Comparison of ENCODE assay signal across 1 cellular context in genomic region chr1:162020145-162020544, GRCh38.
A peak's percentile ranks its signal among the peaks of the same experiment; 100 is the strongest.
TF ChIP-seq lines count a peak whose summit lies in the region.

No MANE protein-coding gene starts in this region.

TF ChIP-seq in HepG2, 621 proteins besides CTCF, POLR2A, EP300 and RAD21:
- TF ChIP-seq, protein P1, sequence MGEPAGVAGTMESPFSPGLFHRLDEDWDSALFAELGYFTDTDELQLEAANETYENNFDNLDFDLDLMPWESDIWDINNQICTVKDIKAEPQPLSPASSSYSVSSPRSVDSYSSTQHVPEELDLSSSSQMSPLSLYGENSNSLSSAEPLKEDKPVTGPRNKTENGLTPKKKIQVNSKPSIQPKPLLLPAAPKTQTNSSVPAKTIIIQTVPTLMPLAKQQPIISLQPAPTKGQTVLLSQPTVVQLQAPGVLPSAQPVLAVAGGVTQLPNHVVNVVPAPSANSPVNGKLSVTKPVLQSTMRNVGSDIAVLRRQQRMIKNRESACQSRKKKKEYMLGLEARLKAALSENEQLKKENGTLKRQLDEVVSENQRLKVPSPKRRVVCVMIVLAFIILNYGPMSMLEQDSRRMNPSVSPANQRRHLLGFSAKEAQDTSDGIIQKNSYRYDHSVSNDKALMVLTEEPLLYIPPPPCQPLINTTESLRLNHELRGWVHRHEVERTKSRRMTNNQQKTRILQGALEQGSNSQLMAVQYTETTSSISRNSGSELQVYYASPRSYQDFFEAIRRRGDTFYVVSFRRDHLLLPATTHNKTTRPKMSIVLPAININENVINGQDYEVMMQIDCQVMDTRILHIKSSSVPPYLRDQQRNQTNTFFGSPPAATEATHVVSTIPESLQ (CRISPR knock-in tag; conservative IDR thresholded peaks at IDR 0.05), result no peak
- TF ChIP-seq RBAK (CRISPR knock-in tag; IDR thresholded peaks at IDR 0.05), result no peak
- no peak for TF ChIP-seq ZNF891 (CRISPR knock-in tag; IDR thresholded peaks at IDR 0.05)
- TF ChIP-seq MAFK (conservative IDR thresholded peaks at IDR 0.05 in 1 of 2, IDR thresholded peaks at IDR 0.05 in 1 of 2; ENCODE audit: low read length in 2 of 2), result peak; percentile 34 to 57; a peak in 3 of 4 replicates
- no peak for TF ChIP-seq ZMYM4 (CRISPR knock-in tag; IDR thresholded peaks at IDR 0.05)
- no peak for TF ChIP-seq ZNF589 (CRISPR knock-in tag; conservative IDR thresholded peaks at IDR 0.05)
- TF ChIP-seq ZNF512 (CRISPR knock-in tag; IDR thresholded peaks at IDR 0.05), result no peak
- no peak for TF ChIP-seq SNAI1 (CRISPR knock-in tag; IDR thresholded peaks at IDR 0.05; ENCODE audit: borderline replicate concordance)
- TF ChIP-seq, protein P2, sequence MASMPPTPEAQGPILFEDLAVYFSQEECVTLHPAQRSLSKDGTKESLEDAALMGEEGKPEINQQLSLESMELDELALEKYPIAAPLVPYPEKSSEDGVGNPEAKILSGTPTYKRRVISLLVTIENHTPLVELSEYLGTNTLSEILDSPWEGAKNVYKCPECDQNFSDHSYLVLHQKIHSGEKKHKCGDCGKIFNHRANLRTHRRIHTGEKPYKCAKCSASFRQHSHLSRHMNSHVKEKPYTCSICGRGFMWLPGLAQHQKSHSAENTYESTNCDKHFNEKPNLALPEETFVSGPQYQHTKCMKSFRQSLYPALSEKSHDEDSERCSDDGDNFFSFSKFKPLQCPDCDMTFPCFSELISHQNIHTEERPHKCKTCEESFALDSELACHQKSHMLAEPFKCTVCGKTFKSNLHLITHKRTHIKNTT (CRISPR knock-in tag; IDR thresholded peaks at IDR 0.05), result no peak
- no peak for TF ChIP-seq ZZZ3 (CRISPR knock-in tag; IDR thresholded peaks at IDR 0.05; ENCODE audit: borderline replicate concordance)
- TF ChIP-seq MAFF (IDR thresholded peaks at IDR 0.05; ENCODE audit: low read depth, low read length), result 0 out of 2 replicates have a peak, but pooled peaks have one; percentile 10
- TF ChIP-seq ZNF607 (CRISPR knock-in tag; IDR thresholded peaks at IDR 0.05; ENCODE audit: borderline replicate concordance), result no peak
- TF ChIP-seq, protein P3, sequence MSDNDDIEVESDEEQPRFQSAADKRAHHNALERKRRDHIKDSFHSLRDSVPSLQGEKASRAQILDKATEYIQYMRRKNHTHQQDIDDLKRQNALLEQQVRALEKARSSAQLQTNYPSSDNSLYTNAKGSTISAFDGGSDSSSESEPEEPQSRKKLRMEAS (IDR thresholded peaks at IDR 0.05), result no peak
- TF ChIP-seq SRY (CRISPR knock-in tag; IDR thresholded peaks at IDR 0.05), result no peak
